Comparison of ENCODE assay signal across 1 cellular context in genomic region chr9:99076483-99077171, GRCh38.
TF ChIP-seq lines count a peak whose summit lies in the region.

No MANE protein-coding gene starts in this region.

TF ChIP-seq in WTC11, 78 proteins besides CTCF, POLR2A, EP300 and RAD21 (continued from another document):
- TF ChIP-seq IRF1 (CRISPR knock-in tag; IDR thresholded peaks at IDR 0.05) (no peak), ZNF121 (CRISPR knock-in tag; IDR thresholded peaks at IDR 0.05) (no peak), TEAD4 (CRISPR knock-in tag; IDR thresholded peaks at IDR 0.05) (no peak)
- TF ChIP-seq, protein P1, sequence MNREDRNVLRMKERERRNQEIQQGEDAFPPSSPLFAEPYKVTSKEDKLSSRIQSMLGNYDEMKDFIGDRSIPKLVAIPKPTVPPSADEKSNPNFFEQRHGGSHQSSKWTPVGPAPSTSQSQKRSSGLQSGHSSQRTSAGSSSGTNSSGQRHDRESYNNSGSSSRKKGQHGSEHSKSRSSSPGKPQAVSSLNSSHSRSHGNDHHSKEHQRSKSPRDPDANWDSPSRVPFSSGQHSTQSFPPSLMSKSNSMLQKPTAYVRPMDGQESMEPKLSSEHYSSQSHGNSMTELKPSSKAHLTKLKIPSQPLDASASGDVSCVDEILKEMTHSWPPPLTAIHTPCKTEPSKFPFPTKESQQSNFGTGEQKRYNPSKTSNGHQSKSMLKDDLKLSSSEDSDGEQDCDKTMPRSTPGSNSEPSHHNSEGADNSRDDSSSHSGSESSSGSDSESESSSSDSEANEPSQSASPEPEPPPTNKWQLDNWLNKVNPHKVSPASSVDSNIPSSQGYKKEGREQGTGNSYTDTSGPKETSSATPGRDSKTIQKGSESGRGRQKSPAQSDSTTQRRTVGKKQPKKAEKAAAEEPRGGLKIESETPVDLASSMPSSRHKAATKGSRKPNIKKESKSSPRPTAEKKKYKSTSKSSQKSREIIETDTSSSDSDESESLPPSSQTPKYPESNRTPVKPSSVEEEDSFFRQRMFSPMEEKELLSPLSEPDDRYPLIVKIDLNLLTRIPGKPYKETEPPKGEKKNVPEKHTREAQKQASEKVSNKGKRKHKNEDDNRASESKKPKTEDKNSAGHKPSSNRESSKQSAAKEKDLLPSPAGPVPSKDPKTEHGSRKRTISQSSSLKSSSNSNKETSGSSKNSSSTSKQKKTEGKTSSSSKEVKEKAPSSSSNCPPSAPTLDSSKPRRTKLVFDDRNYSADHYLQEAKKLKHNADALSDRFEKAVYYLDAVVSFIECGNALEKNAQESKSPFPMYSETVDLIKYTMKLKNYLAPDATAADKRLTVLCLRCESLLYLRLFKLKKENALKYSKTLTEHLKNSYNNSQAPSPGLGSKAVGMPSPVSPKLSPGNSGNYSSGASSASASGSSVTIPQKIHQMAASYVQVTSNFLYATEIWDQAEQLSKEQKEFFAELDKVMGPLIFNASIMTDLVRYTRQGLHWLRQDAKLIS (CRISPR knock-in tag; IDR thresholded peaks at IDR 0.05; ENCODE audit: borderline replicate concordance): no peak
- TF ChIP-seq, protein P2, sequence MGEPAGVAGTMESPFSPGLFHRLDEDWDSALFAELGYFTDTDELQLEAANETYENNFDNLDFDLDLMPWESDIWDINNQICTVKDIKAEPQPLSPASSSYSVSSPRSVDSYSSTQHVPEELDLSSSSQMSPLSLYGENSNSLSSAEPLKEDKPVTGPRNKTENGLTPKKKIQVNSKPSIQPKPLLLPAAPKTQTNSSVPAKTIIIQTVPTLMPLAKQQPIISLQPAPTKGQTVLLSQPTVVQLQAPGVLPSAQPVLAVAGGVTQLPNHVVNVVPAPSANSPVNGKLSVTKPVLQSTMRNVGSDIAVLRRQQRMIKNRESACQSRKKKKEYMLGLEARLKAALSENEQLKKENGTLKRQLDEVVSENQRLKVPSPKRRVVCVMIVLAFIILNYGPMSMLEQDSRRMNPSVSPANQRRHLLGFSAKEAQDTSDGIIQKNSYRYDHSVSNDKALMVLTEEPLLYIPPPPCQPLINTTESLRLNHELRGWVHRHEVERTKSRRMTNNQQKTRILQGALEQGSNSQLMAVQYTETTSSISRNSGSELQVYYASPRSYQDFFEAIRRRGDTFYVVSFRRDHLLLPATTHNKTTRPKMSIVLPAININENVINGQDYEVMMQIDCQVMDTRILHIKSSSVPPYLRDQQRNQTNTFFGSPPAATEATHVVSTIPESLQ (CRISPR knock-in tag; IDR thresholded peaks at IDR 0.05): no peak
